ENCODE assay signal across 31 cellular contexts in the genomic region with DNA sequence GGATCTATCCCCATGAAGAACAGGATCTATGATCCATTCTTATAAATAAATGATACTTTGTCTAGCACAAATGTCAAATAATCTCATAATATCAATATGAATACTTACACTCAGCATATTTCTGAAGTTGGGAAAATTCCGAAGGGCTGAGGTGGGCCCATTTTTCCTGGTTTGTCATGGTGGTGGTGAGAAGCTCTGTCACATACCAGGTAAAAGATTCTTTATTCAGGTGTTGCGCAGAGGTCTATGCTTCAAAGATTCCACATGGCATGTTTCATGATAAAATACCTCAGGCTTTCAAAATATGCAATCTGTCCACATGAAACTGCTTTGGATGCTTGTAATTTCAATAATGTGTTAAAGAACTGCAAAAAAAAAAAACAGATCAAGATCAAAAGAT.
"Had no signal": no experiment of that assay in that cellular context is flagged by ENCODE, and none has a peak within 500 bp of the region (broad histone marks: within the 10 kb centered on the region; RNA-seq: fewer than 3 reads in every experiment).

No MANE protein-coding gene starts in this region.

- H3K27ac Mint-ChIP-seq: activated B cell treated with CpG ODN at 0.5 μM for 24 hours; activated CD4-positive, alpha-beta memory T cell treated with anti-CD3 and anti-CD28 coated beads for 36 hours; activated CD8-positive, alpha-beta memory T cell treated with anti-CD3 and anti-CD28 coated beads, Interleukin-2, amount 10 ng/mL, durations not matched to agents 7 days and 5 days; activated CD8-positive, alpha-beta T cell treated with anti-CD3 and anti-CD28 coated beads, Interleukin-2, amount 10 ng/mL, durations not matched to agents 7 days and 5 days; activated naive CD4-positive, alpha-beta T cell treated with anti-CD3 and anti-CD28 coated beads for 36 hours; activated naive CD4-positive, alpha-beta T cell treated with anti-CD3 and anti-CD28 coated beads, Interleukin-2, amount 50 U/mL, for 24 hours; activated naive CD8-positive, alpha-beta T cell treated with anti-CD3 and anti-CD28 coated beads for 36 hours; activated naive CD8-positive, alpha-beta T cell treated with anti-CD3 and anti-CD28 coated beads, Interleukin-2, amount 50 U/mL, for 24 hours; activated T-helper 1 cell treated with anti-CD3 and anti-CD28 coated beads, Interleukin-12 subunit alpha, Interleukin-12 subunit beta, Interleukin-2, Interleukin-4 antibody, amounts not matched to agents 30 ng/mL and 10 ng/mL and 1 ng/mL, durations not matched to agents 14 hours and 24 hours and 36 hours; activated T-helper 2 cell treated with anti-CD3 and anti-CD28 coated beads, Interferon-gamma antibody, Interleukin-2, Interleukin-4, amounts not matched to agents 10 μg/mL and 5 μg/mL and 100 μg/mL, durations not matched to agents 14 hours and 24 hours and 36 hours; T-helper 17 cell; T-helper 2 cell treated with Interferon-gamma antibody and Interleukin-4, amounts not matched to agents 5 μg/mL and 100 μg/mL, for 36 hours had no signal

- H3K36me3 Mint-ChIP-seq: activated CD4-positive, alpha-beta memory T cell treated with anti-CD3 and anti-CD28 coated beads for 36 hours; activated CD8-positive, alpha-beta memory T cell treated with anti-CD3 and anti-CD28 coated beads, Interleukin-2, amount 10 ng/mL, durations not matched to agents 7 days and 5 days; activated naive CD4-positive, alpha-beta T cell treated with anti-CD3 and anti-CD28 coated beads, Interleukin-2, amount 50 U/mL, for 24 hours; activated naive CD8-positive, alpha-beta T cell treated with anti-CD3 and anti-CD28 coated beads for 36 hours; brain had no signal

- H3K9me3 ChIP-seq: adrenal gland, ascending aorta, breast epithelium, colonic mucosa had no signal

- H3K4me3 Mint-ChIP-seq: activated B cell treated with CpG ODN at 0.5 μM for 24 hours; activated CD4-positive, alpha-beta memory T cell treated with anti-CD3 and anti-CD28 coated beads for 36 hours; activated CD8-positive, alpha-beta memory T cell treated with anti-CD3 and anti-CD28 coated beads, Interleukin-2, amount 10 ng/mL, durations not matched to agents 7 days and 5 days; activated CD8-positive, alpha-beta T cell treated with anti-CD3 and anti-CD28 coated beads, Interleukin-2, amount 10 ng/mL, durations not matched to agents 7 days and 5 days; activated naive CD4-positive, alpha-beta T cell treated with anti-CD3 and anti-CD28 coated beads for 36 hours; activated naive CD4-positive, alpha-beta T cell treated with anti-CD3 and anti-CD28 coated beads, Interleukin-2, amount 50 U/mL, for 24 hours; activated naive CD8-positive, alpha-beta T cell treated with anti-CD3 and anti-CD28 coated beads for 36 hours; activated naive CD8-positive, alpha-beta T cell treated with anti-CD3 and anti-CD28 coated beads, Interleukin-2, amount 50 U/mL, for 24 hours; activated T-helper 1 cell treated with anti-CD3 and anti-CD28 coated beads, Interleukin-12 subunit alpha, Interleukin-12 subunit beta, Interleukin-2, Interleukin-4 antibody, amounts not matched to agents 30 ng/mL and 10 ng/mL and 1 ng/mL, durations not matched to agents 14 hours and 24 hours and 36 hours; brain; central memory CD8-positive, alpha-beta T cell; T-helper 17 cell; T-helper 2 cell treated with Interferon-gamma antibody and Interleukin-4, amounts not matched to agents 5 μg/mL and 100 μg/mL, for 36 hours had no signal

- DNase-seq: activated B cell treated with CpG ODN at 0.5 μM for 24 hours; activated CD4-positive, alpha-beta memory T cell treated with anti-CD3 and anti-CD28 coated beads for 36 hours; activated CD4-positive, alpha-beta T cell treated with anti-CD3 and anti-CD28 coated beads for 48 hours; activated CD4-positive, alpha-beta T cell treated with anti-CD3 and anti-CD28 coated beads, Interleukin-2, amount 50 U/mL, for 1 hour; activated CD8-positive, alpha-beta memory T cell treated with anti-CD3 and anti-CD28 coated beads, Interleukin-2, amount 10 ng/mL, durations not matched to agents 7 days and 5 days; activated CD8-positive, alpha-beta memory T cell treated with anti-CD3 and anti-CD28 coated beads, Interleukin-2, amount 50 U/mL, for 4 hours; activated CD8-positive, alpha-beta T cell treated with anti-CD3 and anti-CD28 coated beads, Interleukin-2, amount 10 ng/mL, durations not matched to agents 7 days and 5 days; activated effector memory CD4-positive, alpha-beta T cell treated with anti-CD3 and anti-CD28 coated beads, Interleukin-2, amount 50 U/mL, for 16 hours; activated naive CD4-positive, alpha-beta T cell treated with anti-CD3 and anti-CD28 coated beads for 36 hours; activated naive CD8-positive, alpha-beta T cell treated with anti-CD3 and anti-CD28 coated beads for 36 hours; activated naive CD8-positive, alpha-beta T cell treated with anti-CD3 and anti-CD28 coated beads, Interleukin-2, amount 50 U/mL, for 24 hours; activated T-cell treated with anti-CD3 and anti-CD28 coated beads, Interleukin-2, amount 50 U/mL, for 1 hour; activated T-cell treated with anti-CD3 and anti-CD28 coated beads, Interleukin-2, amount 50 U/mL, for 48 hours; adrenal gland; colonic mucosa; effector CD8-positive, alpha-beta T cell; T-helper 1 cell; T-helper 17 cell; T1000; WERI-Rb-1 had no signal

- H3K27me3 ChIP-seq: adrenal gland, ascending aorta, breast epithelium, cardiac muscle cell, colonic mucosa had no signal

- ATAC-seq: activated CD4-positive, CD25-positive, alpha-beta regulatory T cell treated with anti-CD3 and anti-CD28 coated beads, Interleukin-2, amount 50 U/mL, for 24 hours; activated CD8-positive, alpha-beta memory T cell treated with anti-CD3 and anti-CD28 coated beads, Interleukin-2, amount 10 ng/mL, durations not matched to agents 7 days and 5 days; activated CD8-positive, alpha-beta T cell treated with anti-CD3 and anti-CD28 coated beads, Interleukin-2, amount 10 ng/mL, durations not matched to agents 7 days and 5 days; activated naive CD8-positive, alpha-beta T cell treated with anti-CD3 and anti-CD28 coated beads, Interleukin-2, amount 50 U/mL, for 24 hours; T-helper 17 cell had no signal

- H3K4me3 ChIP-seq: adrenal gland, ascending aorta, breast epithelium, cardiac muscle cell, colonic mucosa had no signal

- H3K9me3 Mint-ChIP-seq: activated CD4-positive, alpha-beta memory T cell treated with anti-CD3 and anti-CD28 coated beads for 36 hours; activated naive CD8-positive, alpha-beta T cell treated with anti-CD3 and anti-CD28 coated beads for 36 hours; activated T-helper 1 cell treated with anti-CD3 and anti-CD28 coated beads, Interleukin-12 subunit alpha, Interleukin-12 subunit beta, Interleukin-2, Interleukin-4 antibody, amounts not matched to agents 30 ng/mL and 10 ng/mL and 1 ng/mL, durations not matched to agents 14 hours and 24 hours and 36 hours had no signal

- H3K36me3 ChIP-seq: adrenal gland, ascending aorta, breast epithelium, cardiac muscle cell, colonic mucosa, WERI-Rb-1 had no signal

- H3K4me1 ChIP-seq: adrenal gland, ascending aorta, breast epithelium, colonic mucosa had no signal

- H3K27me3 Mint-ChIP-seq: activated B cell treated with CpG ODN at 0.5 μM for 24 hours; activated CD4-positive, alpha-beta memory T cell treated with anti-CD3 and anti-CD28 coated beads for 36 hours; activated CD8-positive, alpha-beta memory T cell treated with anti-CD3 and anti-CD28 coated beads, Interleukin-2, amount 10 ng/mL, durations not matched to agents 7 days and 5 days; activated naive CD4-positive, alpha-beta T cell treated with anti-CD3 and anti-CD28 coated beads, Interleukin-2, amount 50 U/mL, for 24 hours; activated naive CD8-positive, alpha-beta T cell treated with anti-CD3 and anti-CD28 coated beads for 36 hours; activated naive CD8-positive, alpha-beta T cell treated with anti-CD3 and anti-CD28 coated beads, Interleukin-2, amount 50 U/mL, for 24 hours; brain; central memory CD8-positive, alpha-beta T cell; T-helper 17 cell had no signal

- H3K4me1 Mint-ChIP-seq: activated B cell treated with CpG ODN at 0.5 μM for 24 hours; activated CD8-positive, alpha-beta memory T cell treated with anti-CD3 and anti-CD28 coated beads, Interleukin-2, amount 10 ng/mL, durations not matched to agents 7 days and 5 days; activated naive CD4-positive, alpha-beta T cell treated with anti-CD3 and anti-CD28 coated beads, Interleukin-2, amount 50 U/mL, for 24 hours; activated naive CD8-positive, alpha-beta T cell treated with anti-CD3 and anti-CD28 coated beads for 36 hours; activated naive CD8-positive, alpha-beta T cell treated with anti-CD3 and anti-CD28 coated beads, Interleukin-2, amount 50 U/mL, for 24 hours; central memory CD8-positive, alpha-beta T cell; T-helper 17 cell had no signal

- H3K27ac ChIP-seq: adrenal gland, ascending aorta, breast epithelium, cardiac muscle cell, colonic mucosa, epithelial cell of prostate, WERI-Rb-1 had no signal
